In the genomic region with DNA sequence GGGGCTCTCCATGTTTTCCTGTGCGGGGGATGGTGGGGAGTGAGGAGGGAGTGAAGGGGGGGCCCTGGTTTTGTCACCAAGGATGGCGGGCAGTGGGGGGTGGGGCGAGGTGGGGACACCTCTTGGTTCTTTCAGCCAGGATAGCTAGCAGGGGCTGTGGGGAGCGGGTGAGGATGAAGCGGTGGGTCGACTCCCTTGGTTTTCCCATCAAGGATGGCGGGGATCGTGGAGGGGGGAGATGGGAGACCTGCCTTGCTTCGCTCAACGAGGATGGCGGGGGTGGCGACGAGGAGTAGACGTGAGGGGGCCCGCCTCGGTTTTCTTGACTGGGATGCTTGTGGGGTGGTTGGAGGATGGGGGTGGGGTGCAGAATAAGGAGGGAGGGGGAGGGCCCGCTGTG, we compare ENCODE assay signal across 9 cellular contexts. TPM values are rescaled to one million over a fixed set of nuclear protein-coding genes. Genes with fewer than 3 reads are reported as not detected.
DNase-seq lines count a peak whose midpoint lies in the region; ATAC-seq and TF ChIP-seq lines count a peak whose summit lies in the region.
"Had no signal": no experiment of that assay in that cellular context is flagged by ENCODE, and none has a peak within 500 bp of the region (broad histone marks: within the 10 kb centered on the region; RNA-seq: fewer than 3 reads in every experiment).

No MANE protein-coding gene starts in this region.

- peaks cover 0 to 2% (median 0%) of the 10 kb centered on the region in 7 donors for H3K9me3 Mint-ChIP-seq in naive B cell

- H3K4me3 Mint-ChIP-seq in naive B cell, result peak overlapping the region; percentile 62 to 94 (median 74)

- H3K27ac ChIP-seq in ectodermal cell (ENCODE audit: insufficient read depth, low read depth, low read length, poor library complexity, severe bottlenecking), result no peak overlapping the region
- H3K27ac ChIP-seq: PC-9 had no signal

- 0 to 1% methylated on average over 17 of the region's 17 CpGs for WGBS in ectodermal cell, 2 experiments

- peaks cover 19% of the 10 kb centered on the region for H3K27me3 ChIP-seq in ectodermal cell (ENCODE audit: control insufficient read depth, insufficient read depth, low read length, poor library complexity, severe bottlenecking)

- H3K4me3 ChIP-seq in AG09309 (ENCODE audit: control insufficient read depth, low read depth, low read length) (peak overlapping the region; percentile 53), ectodermal cell (ENCODE audit: insufficient read depth, low read depth, low read length) (peak overlapping the region; percentile 61)
- H3K4me3 ChIP-seq in Jurkat, Clone E6-1 (ENCODE audit: low read length), result peak overlapping the region; percentile 38; the same call in 1 of the 2 replicates
- H3K4me3 ChIP-seq: PC-9 had no signal

- ATAC-seq in naive B cell (ENCODE audit: low read depth in 2 of 2), result no peak
- no peak for ATAC-seq in HG03045 (IDR thresholded peaks at IDR 0.05; ENCODE audit: unreplicated experiment)
- no peak for ATAC-seq in GM21447 (IDR thresholded peaks at IDR 0.05; ENCODE audit: unreplicated experiment)

- H3K27ac Mint-ChIP-seq in naive B cell, result peak overlapping the region in 1 of 6 donors; percentile 24

- TF ChIP-seq CTCF in AG09309 (IDR thresholded peaks at IDR 0.05; ENCODE audit: control insufficient read depth, insufficient read depth, low read depth, low read length, missing control alignments), result no peak

- H3K27me3 Mint-ChIP-seq in naive B cell, result peaks cover 0 to 8% (median 0%) of the 10 kb centered on the region in 3 donors

- no peaks in the 10 kb centered on the region for H3K36me3 Mint-ChIP-seq in naive B cell

- no peak for DNase-seq in AG09309 (ENCODE audit: low read depth)
- DNase-seq in Jurkat, Clone E6-1 (ENCODE audit: low read depth, low spot score), result no peak
- DNase-seq in naive B cell, result no peak
- DNase-seq in NCI-H345 (lab: John Stamatoyannopoulos, UW), result no peak
- no peak for DNase-seq in KG1 (lab: John Stamatoyannopoulos, UW)
- DNase-seq: PC-9 had no signal

- peaks cover 4% of the 10 kb centered on the region for H3K4me1 ChIP-seq in ectodermal cell (ENCODE audit: control insufficient read depth, insufficient read depth, low read length)

- H3K9me3 ChIP-seq in ectodermal cell (ENCODE audit: control insufficient read depth, low read length), result no peaks in the 10 kb centered on the region

- peaks cover 12 to 38% (median 24%) of the 10 kb centered on the region in 3 donors for H3K4me1 Mint-ChIP-seq in naive B cell

- no peaks in the 10 kb centered on the region for H3K36me3 ChIP-seq in ectodermal cell (ENCODE audit: control insufficient read depth, insufficient read depth, low read length)

RNA-seq across cellular contexts. Expression of gene FHL1, which starts 0.6 kb away (rescaled TPM):
- polyA plus RNA-seq in Jurkat, Clone E6-1 (2012; ENCODE audit: insufficient read depth, insufficient read length), result 39.0 TPM
- polyA plus RNA-seq in ectodermal cell (2013, experiment 1 of 4), result 124 TPM
- polyA plus RNA-seq in ectodermal cell (2013, experiment 2 of 4), result 127 TPM
- 96.4 TPM for polyA plus RNA-seq in ectodermal cell (2013, experiment 3 of 4)
- polyA plus RNA-seq in ectodermal cell (2013, experiment 4 of 4), result 110 TPM
- 10 to 100 TPM in 5 of 6 donors, 1 to 10 TPM in 1; 4.5 to 24.0 (median 13.3) TPM for polyA plus RNA-seq in naive B cell (ENCODE audit: low read depth in 6 of 6)
